24 cellular contexts compared by ENCODE assay signal in genomic region chr7:36549003-36549402, GRCh38.
DNase-seq lines count a peak whose midpoint lies in the region; ATAC-seq, FAIRE-seq and TF ChIP-seq lines count a peak whose summit lies in the region.
"Had no signal": no experiment of that assay in that cellular context is flagged by ENCODE, and none has a peak within 500 bp of the region (broad histone marks: within the 10 kb centered on the region; RNA-seq: fewer than 3 reads in every experiment).

No MANE protein-coding gene starts in this region.

- BruUV-seq in HepG2 (replicated peaks; lab: Mats Ljungman, UMichigan): no TSS peak

- WGBS in HepG2 (ENCODE audit: low lambda C conversion rate): 7% methylated on average over 3 of the region's 3 CpGs
- 80% methylated on average over 3 of the region's 3 CpGs for WGBS in right lobe of liver (ENCODE audit: insufficient coverage, low coverage, low lambda C conversion rate, missing lambda C conversion rate)

- no peaks in the 10 kb centered on the region for H3K4me1 ChIP-seq in HepG2 (ENCODE audit: insufficient read depth, low read length)
- H3K4me1 ChIP-seq in right lobe of liver: no peaks in the 10 kb centered on the region
- H3K4me1 ChIP-seq: BLaER1, Caco-2 had no signal

- no peak overlapping the region for H3K27ac Mint-ChIP-seq in osteocyte (ENCODE audit: unreplicated experiment)
- H3K27ac Mint-ChIP-seq: B cell; CD4-positive, CD25-positive, alpha-beta regulatory T cell had no signal

- no peaks in the 10 kb centered on the region for H3K9me3 Mint-ChIP-seq in osteocyte (ENCODE audit: unreplicated experiment)
- H3K9me3 Mint-ChIP-seq: CD8-positive, alpha-beta T cell had no signal

- H3K4me2 ChIP-seq in HepG2 (ENCODE audit: low read depth, low read length): no peak overlapping the region
- H3K4me2 ChIP-seq: BLaER1 had no signal

- no peak for TF ChIP-seq POLR2A in HepG2 (IDR thresholded peaks at IDR 0.05; ENCODE audit: insufficient read depth in 1 of 2, low read depth in 2 of 2, low read length in 2 of 2)
- TF ChIP-seq POLR2A in right lobe of liver (IDR thresholded peaks at IDR 0.05): no peak

- TF ChIP-seq CTCF in HepG2 (CRISPR knock-in tag; IDR thresholded peaks at IDR 0.05) (no peak), right lobe of liver (IDR thresholded peaks at IDR 0.05) (no peak), osteocyte (IDR thresholded peaks at IDR 0.05) (no peak)

- no peaks in the 10 kb centered on the region for H3K27me3 Mint-ChIP-seq in osteocyte (ENCODE audit: unreplicated experiment)
- H3K27me3 Mint-ChIP-seq: B cell; CD4-positive, CD25-positive, alpha-beta regulatory T cell had no signal

- no peak for FAIRE-seq in HepG2 (lab: Jason Lieb, UNC)
- FAIRE-seq: A204.1, GM12891, GM18507, GM19239, H1 had no signal

- CTCF ChIA-PET in HepG2 (lab: Yijun Ruan, JAX; ENCODE audit: low intra/inter-chr PET ratio, low total read pairs): no interaction called here

- TF ChIP-seq RAD21 in HepG2 (CRISPR knock-in tag; IDR thresholded peaks at IDR 0.05): no peak

- H3K79me2 ChIP-seq in HepG2 (ENCODE audit: insufficient read depth, low read length): no peaks in the 10 kb centered on the region

- H3K27ac ChIP-seq in HepG2 (ENCODE audit: extremely low read length, insufficient read depth, low read length): no peak overlapping the region
- no peak overlapping the region for H3K27ac ChIP-seq in right lobe of liver
- H3K27ac ChIP-seq: 22Rv1, BLaER1, C4-2B, GM23248 had no signal

- intact Hi-C loops in HepG2 (cut with micrococcal nuclease; ENCODE audit: unreplicated experiment) (no loop called here), right lobe of liver (cut with DNase I) (no loop called here)

- no peak overlapping the region for H3K4me3 ChIP-seq in HepG2 (replicated peaks in 1 of 3; ENCODE audit: insufficient read depth in 1 of 3, low read depth in 2 of 3, low read length in 3 of 3)
- H3K4me3 ChIP-seq in right lobe of liver: no peak overlapping the region
- H3K4me3 ChIP-seq: BLaER1, GM23248 had no signal

- H3K4me1 Mint-ChIP-seq in osteocyte (ENCODE audit: unreplicated experiment): no peaks in the 10 kb centered on the region
- H3K4me1 Mint-ChIP-seq: B cell; CD4-positive, CD25-positive, alpha-beta regulatory T cell had no signal

- in situ Hi-C loops in HepG2 (cut with HindIII; ENCODE audit: extremely low pct_ligation_motif_present, low pct_unique_long_range_greater_than_20kb): no loop called here

- POLR2A ChIA-PET in HepG2 (lab: Yijun Ruan, JAX): no interaction called here

- H3K36me3 ChIP-seq in HepG2 (replicated peaks in 1 of 2; ENCODE audit: control insufficient read depth in 1 of 2, insufficient read depth in 2 of 2, low read length in 2 of 2) (no peaks in the 10 kb centered on the region), right lobe of liver (no peaks in the 10 kb centered on the region)
- H3K36me3 ChIP-seq: BLaER1 had no signal

- TF ChIP-seq EP300 in HepG2 (IDR thresholded peaks at IDR 0.05; ENCODE audit: low read depth in 2 of 2, low read length in 2 of 2) (no peak), HepG2 (CRISPR knock-in tag; IDR thresholded peaks at IDR 0.05; ENCODE audit: borderline replicate concordance) (no peak)

- ATAC-seq in HepG2 (no peak), right lobe of liver (no peak), GM18868 (IDR thresholded peaks at IDR 0.05; ENCODE audit: unreplicated experiment) (no peak)
- ATAC-seq: CD8-positive, alpha-beta T cell had no signal

- H2AFZ ChIP-seq in HepG2 (ENCODE audit: low read length): no peak overlapping the region
- H2AFZ ChIP-seq: GM23248 had no signal

- DNase-seq in HepG2 (ENCODE audit: low spot score) (no peak), right lobe of liver (no peak), kidney tubule cell (ENCODE audit: low spot score) (peak; percentile 26), osteocyte (ENCODE audit: extremely low spot score, unreplicated experiment) (peak; percentile 40), DMS53 (lab: John Stamatoyannopoulos, UW) (no peak)
- DNase-seq: Caco-2; CD4-positive, CD25-positive, alpha-beta regulatory T cell; CD8-positive, alpha-beta T cell; DMS 273 treated with DMSO at 0.1 percent for 48 hours; DMS79 treated with DMSO at 0.1 percent for 48 hours; GF-D8; GM23248; H7; HCEC 1CT had no signal

- no peaks in the 10 kb centered on the region for H4K20me1 ChIP-seq in HepG2 (ENCODE audit: insufficient read depth, low read length)
- H4K20me1 ChIP-seq: BLaER1 had no signal

- H3K9me3 ChIP-seq in HepG2 (ENCODE audit: low read length) (no peaks in the 10 kb centered on the region), right lobe of liver (no peaks in the 10 kb centered on the region)
- H3K9me3 ChIP-seq: BLaER1, Caco-2 had no signal

- peaks cover 0 to 2% of the 10 kb centered on the region in 2 experiments; a peak in 1 of 5 replicates for H3K27me3 ChIP-seq in HepG2 (ENCODE audit: control insufficient read depth in 1 of 2, insufficient read depth in 2 of 2, low read length in 2 of 2)
- H3K27me3 ChIP-seq in right lobe of liver: no peaks in the 10 kb centered on the region
- H3K27me3 ChIP-seq: BLaER1 had no signal

- no peak overlapping the region for H3K9ac ChIP-seq in HepG2 (ENCODE audit: insufficient read depth, low read depth, low read length)
- H3K9ac ChIP-seq: BLaER1, GM23248 had no signal

- no peaks in the 10 kb centered on the region for H3K36me3 Mint-ChIP-seq in osteocyte (ENCODE audit: unreplicated experiment)
- H3K36me3 Mint-ChIP-seq: CD4-positive, CD25-positive, alpha-beta regulatory T cell had no signal

- H3K4me3 Mint-ChIP-seq in osteocyte (ENCODE audit: unreplicated experiment): no peak overlapping the region
- H3K4me3 Mint-ChIP-seq: B cell; CD8-positive, alpha-beta T cell had no signal

TF ChIP-seq in HepG2, 621 proteins besides CTCF, POLR2A, EP300 and RAD21:
- no peak for TF ChIP-seq ZBTB49 (CRISPR knock-in tag; IDR thresholded peaks at IDR 0.05; ENCODE audit: borderline replicate concordance)
- peak; percentile 82 for TF ChIP-seq ATF7 (IDR thresholded peaks at IDR 0.05)
- no peak for TF ChIP-seq ATF7 (CRISPR knock-in tag; IDR thresholded peaks at IDR 0.05)
- TF ChIP-seq HNF1A (IDR thresholded peaks at IDR 0.05; ENCODE audit: low read depth): no peak
- TF ChIP-seq HNF1A (CRISPR knock-in tag; IDR thresholded peaks at IDR 0.05; ENCODE audit: borderline replicate concordance): no peak

Comparison
In these comparisons a context has a peak if more than half of its experiments do, and no peak if none do; other contexts are left out.
1. DNase-seq: peak in kidney tubule cell (single experiment) and osteocyte (single experiment); none in HepG2 (single experiment), right lobe of liver (0 of 3) and DMS53 (single experiment).